Comparison of ENCODE assay signal across 8 cellular contexts in genomic region chr2:86441392-86441788, GRCh38. TPM values are rescaled to one million over a fixed set of nuclear protein-coding genes. Genes with fewer than 3 reads are reported as not detected.
DNase-seq lines count a peak whose midpoint lies in the region; ATAC-seq and TF ChIP-seq lines count a peak whose summit lies in the region.

No MANE protein-coding gene starts in this region.

- no peaks in the 10 kb centered on the region for H3K9me2 ChIP-seq in DOHH2 (replicated peaks; ENCODE audit: control insufficient read depth, low read length)

- peaks cover 46% of the 10 kb centered on the region for H3K79me2 ChIP-seq in DOHH2 (ENCODE audit: control insufficient read depth, low read length)

- intact Hi-C loops in activated T-helper 2 cell treated with anti-CD3 and anti-CD28 coated beads, Interferon-gamma antibody, Interleukin-2, Interleukin-4, amounts not matched to agents 10 μg/mL and 5 μg/mL and 100 μg/mL, durations not matched to agents 14 hours and 24 hours and 36 hours (cut with micrococcal nuclease): loop anchor here (2.0 to 5.0 kb wide), 8 partner anchors 41 to 589 kb away; partner anchors contain the start of genes CHMP3, IMMT, POLR1A and PTCD3

- no peak for DNase-seq in HFFc6
- no peak for DNase-seq in activated T-helper 2 cell treated with anti-CD3 and anti-CD28 coated beads, Interferon-gamma antibody, Interleukin-2, Interleukin-4, amounts not matched to agents 10 μg/mL and 5 μg/mL and 100 μg/mL, durations not matched to agents 14 hours and 24 hours and 36 hours (ENCODE audit: low spot score)
- no peak for DNase-seq in upper lobe of left lung
- no peak for DNase-seq in GM10266 (ENCODE audit: extremely low spot score)
- no peak for DNase-seq in iPS-NIHi7 (ENCODE audit: extremely low spot score)
- no peak for DNase-seq in stimulated activated naive CD4-positive, alpha-beta T cell (lab: John Stamatoyannopoulos, UW)

- H3K4me2 ChIP-seq in DOHH2 (ENCODE audit: low read length): peak overlapping the region; percentile 97; the same call in 1 of the 2 replicates

- peak overlapping the region; percentile 90 for H3K4me3 Mint-ChIP-seq in HFFc6
- H3K4me3 Mint-ChIP-seq in activated T-helper 2 cell treated with anti-CD3 and anti-CD28 coated beads, Interferon-gamma antibody, Interleukin-2, Interleukin-4, amounts not matched to agents 10 μg/mL and 5 μg/mL and 100 μg/mL, durations not matched to agents 14 hours and 24 hours and 36 hours (ENCODE audit: low read depth): peak overlapping the region; percentile 84

- H3K27me3 Mint-ChIP-seq in HFFc6 (ENCODE audit: insufficient read depth): peaks cover 2% of the 10 kb centered on the region
- H3K27me3 Mint-ChIP-seq in activated T-helper 2 cell treated with anti-CD3 and anti-CD28 coated beads, Interferon-gamma antibody, Interleukin-2, Interleukin-4, amounts not matched to agents 10 μg/mL and 5 μg/mL and 100 μg/mL, durations not matched to agents 14 hours and 24 hours and 36 hours (ENCODE audit: low read depth): peaks cover 4% of the 10 kb centered on the region

- peaks cover 12% of the 10 kb centered on the region for H4K20me1 ChIP-seq in DOHH2 (ENCODE audit: control insufficient read depth, insufficient read depth, low read depth, low read length)

- no peak for ATAC-seq in upper lobe of left lung (ENCODE audit: low FRiP score in 2 of 2)

- TF ChIP-seq CTCF in DOHH2 (IDR thresholded peaks at IDR 0.05; ENCODE audit: low read depth, low read length, poor library complexity, severe bottlenecking) (no peak), HFFc6 (IDR thresholded peaks at IDR 0.05) (no peak), upper lobe of left lung (IDR thresholded peaks at IDR 0.05) (no peak), GM10266 (IDR thresholded peaks at IDR 0.05; ENCODE audit: control insufficient read depth, insufficient read depth, low read depth, missing control alignments) (no peak)

- peak in 3 of 4 donors; percentile 94 to 98 (median 95) for TF ChIP-seq POLR2A in upper lobe of left lung (IDR thresholded peaks at IDR 0.05)

- H3K4me1 ChIP-seq in DOHH2 (ENCODE audit: control insufficient read depth, low read length) (peaks cover 25% of the 10 kb centered on the region), upper lobe of left lung (peaks cover 35 to 37% (median 36%) of the 10 kb centered on the region in 4 donors)

- no peak for TF ChIP-seq EP300 in upper lobe of left lung (IDR thresholded peaks at IDR 0.05)

- peaks cover 27% of the 10 kb centered on the region for H3K9me3 ChIP-seq in DOHH2 (ENCODE audit: control insufficient read depth, insufficient read depth, low read length)
- H3K9me3 ChIP-seq in upper lobe of left lung: peaks cover 18 to 32% (median 21%) of the 10 kb centered on the region in 4 donors

- peaks cover 11% of the 10 kb centered on the region for H3F3A ChIP-seq in DOHH2 (ENCODE audit: control insufficient read depth, insufficient read depth)

- H3K36me3 ChIP-seq in DOHH2 (ENCODE audit: control insufficient read depth, low read length) (peaks cover 49% of the 10 kb centered on the region), upper lobe of left lung (peaks cover 0 to 11% (median 0%) of the 10 kb centered on the region in 4 donors)

- peak overlapping the region; percentile 100 for H3K27ac Mint-ChIP-seq in HFFc6
- peak overlapping the region; percentile 98 for H3K27ac Mint-ChIP-seq in activated T-helper 2 cell treated with anti-CD3 and anti-CD28 coated beads, Interferon-gamma antibody, Interleukin-2, Interleukin-4, amounts not matched to agents 10 μg/mL and 5 μg/mL and 100 μg/mL, durations not matched to agents 14 hours and 24 hours and 36 hours

- H3K4me3 ChIP-seq in DOHH2 (ENCODE audit: low read length): peak overlapping the region; percentile 97
- H3K4me3 ChIP-seq in upper lobe of left lung: peak overlapping the region; percentile 26 to 92 (median 84)

- H3K9me3 Mint-ChIP-seq in HFFc6: peaks cover 29% of the 10 kb centered on the region
- peaks cover 39% of the 10 kb centered on the region for H3K9me3 Mint-ChIP-seq in activated T-helper 2 cell treated with anti-CD3 and anti-CD28 coated beads, Interferon-gamma antibody, Interleukin-2, Interleukin-4, amounts not matched to agents 10 μg/mL and 5 μg/mL and 100 μg/mL, durations not matched to agents 14 hours and 24 hours and 36 hours

- peaks cover 44% of the 10 kb centered on the region for H3K36me3 Mint-ChIP-seq in HFFc6 (ENCODE audit: low read depth)
- H3K36me3 Mint-ChIP-seq in activated T-helper 2 cell treated with anti-CD3 and anti-CD28 coated beads, Interferon-gamma antibody, Interleukin-2, Interleukin-4, amounts not matched to agents 10 μg/mL and 5 μg/mL and 100 μg/mL, durations not matched to agents 14 hours and 24 hours and 36 hours (ENCODE audit: low read depth): peaks cover 69% of the 10 kb centered on the region

- peaks cover 45% of the 10 kb centered on the region for H3K4me1 Mint-ChIP-seq in HFFc6 (ENCODE audit: low read depth)
- peaks cover 42% of the 10 kb centered on the region for H3K4me1 Mint-ChIP-seq in activated T-helper 2 cell treated with anti-CD3 and anti-CD28 coated beads, Interferon-gamma antibody, Interleukin-2, Interleukin-4, amounts not matched to agents 10 μg/mL and 5 μg/mL and 100 μg/mL, durations not matched to agents 14 hours and 24 hours and 36 hours (ENCODE audit: low read depth)

- H3K27me3 ChIP-seq in DOHH2 (ENCODE audit: control insufficient read depth, low read length) (no peaks in the 10 kb centered on the region), layer of hippocampus (ENCODE audit: control insufficient read depth, insufficient read depth, low read length) (no peaks in the 10 kb centered on the region), upper lobe of left lung (no peaks in the 10 kb centered on the region)

- H3K27ac ChIP-seq in DOHH2 (ENCODE audit: low read depth, low read length): peak overlapping the region; percentile 91
- peak overlapping the region; percentile 93 for H3K27ac ChIP-seq in layer of hippocampus (ENCODE audit: low read depth, low read length)
- H3K27ac ChIP-seq in upper lobe of left lung: peak overlapping the region; percentile 92 to 99 (median 95)

- 0 to 1% methylated on average over 5 to 35 of the region's 49 CpGs for WGBS in upper lobe of left lung, 2 donors

RNA-seq across cellular contexts. Expression of gene KDM3A, which starts 0.2 kb away (rescaled TPM):
- total RNA-seq in HFFc6 (2021; fragmentation: NEBNext Ultra II Directional; extraction: Animal tissue kit (Norgen Biotek cat#: 25700)): 10 to 100 TPM; 17.6 to 25.1 (median 21.3) TPM
- 74.5 and 78.2 TPM in 2 replicates for total RNA-seq in activated T-helper 2 cell treated with anti-CD3 and anti-CD28 coated beads, Interferon-gamma antibody, Interleukin-2, Interleukin-4, amounts not matched to agents 10 μg/mL and 5 μg/mL and 100 μg/mL, durations not matched to agents 14 hours and 24 hours and 36 hours
- total RNA-seq in upper lobe of left lung: 10 to 100 TPM; 24.9 to 68.9 (median 44.5) TPM
